ENCODE assay signal across 9 cellular contexts in genomic region chr5:164475339-164475977, GRCh38.
DNase-seq lines count a peak whose midpoint lies in the region; ATAC-seq and FAIRE-seq lines count a peak whose summit lies in the region.
"Had no signal": no experiment of that assay in that cellular context is flagged by ENCODE, and none has a peak within 500 bp of the region (broad histone marks: within the 10 kb centered on the region; RNA-seq: fewer than 3 reads in every experiment).

No MANE protein-coding gene starts in this region.

- FAIRE-seq in A204.1 (lab: Jason Lieb, UNC): peak; percentile 65

- DNase-seq in SK-MEL-5 (ENCODE audit: low read depth, low spot score) (peak; percentile 55), glomerular endothelial cell (ENCODE audit: extremely low read depth, low read depth, low spot score) (peak; percentile 14), mucosa of gallbladder (ENCODE audit: low spot score) (no peak), SIG-M5 (lab: John Stamatoyannopoulos, UW) (no peak), NCI-H187 (lab: John Stamatoyannopoulos, UW) (no peak)
- DNase-seq: naive B cell had no signal

- ATAC-seq in GM21619 (IDR thresholded peaks at IDR 0.05; ENCODE audit: unreplicated experiment): peak; percentile 57
- ATAC-seq in HG03280 (IDR thresholded peaks at IDR 0.05; ENCODE audit: unreplicated experiment): no peak

- in situ Hi-C loops in SK-MEL-5 (cut with HindIII; ENCODE audit: low pct_unique_long_range_greater_than_20kb, low sequenced_read_pairs): no loop called here

Comparison
In these comparisons a context has a peak if more than half of its experiments do, and no peak if none do; other contexts are left out.
1. DNase-seq: peak in SK-MEL-5 (single experiment) and glomerular endothelial cell (single experiment); none in mucosa of gallbladder (single experiment), SIG-M5 (single experiment) and NCI-H187 (0 of 2).